7 cellular contexts compared by ENCODE assay signal in genomic region chr7:155489862-155490696, GRCh38. TPM values are rescaled to one million over a fixed set of nuclear protein-coding genes. Genes with fewer than 3 reads are reported as not detected.
DNase-seq lines count a peak whose midpoint lies in the region; ATAC-seq and TF ChIP-seq lines count a peak whose summit lies in the region.

No MANE protein-coding gene starts in this region.

- TF ChIP-seq CTCF in dorsolateral prefrontal cortex (IDR thresholded peaks at IDR 0.05 in 54 of 56, conservative IDR thresholded peaks at IDR 0.05 in 2 of 56; ENCODE audit: low read depth in 1 of 56, partially characterized antibody in 56 of 56), result no peak
- TF ChIP-seq CTCF in natural killer cell (IDR thresholded peaks at IDR 0.05), result no peak

- peak overlapping the region in 3 of 59 donors; percentile 9 to 83 (median 28) for H3K27ac ChIP-seq in dorsolateral prefrontal cortex

- peak; percentile 28 for ATAC-seq in GM18870 (IDR thresholded peaks at IDR 0.05; ENCODE audit: unreplicated experiment)
- peak; percentile 35 for ATAC-seq in HG03280 (IDR thresholded peaks at IDR 0.05; ENCODE audit: unreplicated experiment)
- peak; percentile 37 to 41 (median 38) for ATAC-seq in natural killer cell

- H3K36me3 Mint-ChIP-seq in natural killer cell, result no peaks in the 10 kb centered on the region

- H3K27me3 ChIP-seq in dorsolateral prefrontal cortex, result peaks cover 0 to 64% (median 23%) of the 10 kb centered on the region in 45 donors

- H3K4me3 Mint-ChIP-seq in natural killer cell, result peak overlapping the region; percentile 89

- H3K4me1 Mint-ChIP-seq in natural killer cell, result peaks cover 19 to 20% of the 10 kb centered on the region in 2 donors

- intact Hi-C loops in dorsolateral prefrontal cortex (cut with DNase I), result no loop called here
- intact Hi-C loops in natural killer cell (cut with micrococcal nuclease), result no loop called here

- DNase-seq in dorsolateral prefrontal cortex (peak in 1 of 10 donors; percentile 55), natural killer cell (no peak), COLO668 (lab: John Stamatoyannopoulos, UW; ENCODE audit: unreplicated experiment) (no peak)
- no peak for DNase-seq in activated CD4-positive, alpha-beta T cell treated with anti-CD3 and anti-CD28 coated beads, Interleukin-2, amount 50 U/mL, for 48 hours
- DNase-seq in effector CD4-positive, alpha-beta T cell, result no peak

- H3K27ac Mint-ChIP-seq in natural killer cell, result peak overlapping the region; percentile 68 to 78

- H3K27me3 Mint-ChIP-seq in natural killer cell (ENCODE audit: low read depth in 2 of 2), result peaks cover 2 to 4% of the 10 kb centered on the region in 2 donors

- H3K4me3 ChIP-seq in dorsolateral prefrontal cortex, result peak overlapping the region in 54 of 59 donors; percentile 3 to 63 (median 39)

- H3K9me3 Mint-ChIP-seq in natural killer cell, result no peaks in the 10 kb centered on the region

RNA-seq across cellular contexts. Expression of gene EN2, which starts 32.1 kb away (rescaled TPM):
- under 1 TPM in 66 of 120 experiments, not detected in 54; 0.10 to 0.69 (median 0.25) TPM for total RNA-seq in dorsolateral prefrontal cortex
- not detected for total RNA-seq in natural killer cell

RNA-seq across cellular contexts. Expression of gene CNPY1, which starts 56.3 kb away (rescaled TPM):
- total RNA-seq in dorsolateral prefrontal cortex (1 to 10 TPM in 5 of 120 experiments, under 1 TPM in 55, not detected in 60; 0.20 to 1.7 (median 0.49) TPM), natural killer cell (not detected)
